13 cellular contexts compared by ENCODE assay signal in the genomic region with DNA sequence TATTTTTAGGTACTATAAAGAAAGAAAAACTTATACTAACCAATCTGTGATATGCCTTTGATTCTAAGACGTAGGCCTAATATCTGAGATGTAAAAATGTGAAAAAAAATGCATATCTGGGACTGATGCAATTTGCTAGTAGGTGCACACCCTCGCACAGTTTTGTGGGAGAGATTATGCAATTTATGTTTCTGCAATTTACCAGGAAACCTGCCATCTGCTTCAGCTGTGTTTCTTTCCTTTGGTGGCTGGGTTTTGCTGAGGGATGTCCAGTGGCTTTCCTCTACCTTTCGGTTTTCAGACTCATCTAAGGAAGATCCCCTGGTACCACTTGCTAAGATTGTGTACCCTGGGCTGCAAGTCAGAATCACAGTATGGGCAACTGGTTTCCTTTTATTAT.
DNase-seq lines count a peak whose midpoint lies in the region; ATAC-seq and TF ChIP-seq lines count a peak whose summit lies in the region.
"Had no signal": no experiment of that assay in that cellular context is flagged by ENCODE, and none has a peak within 500 bp of the region (broad histone marks: within the 10 kb centered on the region; RNA-seq: fewer than 3 reads in every experiment).

No MANE protein-coding gene starts in this region.

- H3K27me3 ChIP-seq in PC-9 (ENCODE audit: insufficient read depth, low read depth), result no peaks in the 10 kb centered on the region

- POLR2A ChIA-PET in PC-9 (lab: Charles Lee; ENCODE audit: unreplicated experiment), result no interaction called here

- H3K4me1 ChIP-seq in PC-9 (replicated peaks; ENCODE audit: insufficient read depth), result peaks cover 10% of the 10 kb centered on the region

- no peaks in the 10 kb centered on the region for H3K79me2 ChIP-seq in PC-9 (ENCODE audit: low read depth)

- no peak overlapping the region for H2AFZ ChIP-seq in PC-9

- DNase-seq in AG09319 (ENCODE audit: extremely low read depth, low read depth), result peak; percentile 44
- peak; percentile 69 for DNase-seq in HS-5 (ENCODE audit: low read depth)
- peak in 1 of 2 experiments; percentile 44 for DNase-seq in PC-9
- DNase-seq in fibroblast of villous mesenchyme (ENCODE audit: low read depth), result peak; percentile 86
- no peak for DNase-seq in iPS-NIHi7 (ENCODE audit: extremely low spot score)
- DNase-seq in HT-29 (ENCODE audit: low spot score), result no peak
- DNase-seq: activated CD4-positive, alpha-beta T cell treated with anti-CD3 and anti-CD28 coated beads for 48 hours; C1 segment of cervical spinal cord; MM.1S; mucosa of descending colon; T-cell had no signal

- CTCF ChIA-PET in PC-9 (lab: Charles Lee), result no interaction called here

- H3K4me3 ChIP-seq in PC-9 (no peak overlapping the region), fibroblast of villous mesenchyme (ENCODE audit: low read depth, low read length) (no peak overlapping the region)
- H3K4me3 ChIP-seq: mucosa of descending colon had no signal

- H3K4me2 ChIP-seq in PC-9, result 0 out of 2 replicates have a peak overlapping the region, but pooled peaks have one; percentile 3

- no peaks in the 10 kb centered on the region for H3K9me3 ChIP-seq in PC-9 (ENCODE audit: insufficient read depth, low read depth)
- H3K9me3 ChIP-seq: mucosa of descending colon had no signal

- no peaks in the 10 kb centered on the region for H4K20me1 ChIP-seq in PC-9 (ENCODE audit: insufficient read depth)

- intact Hi-C loops in PC-9 (cut with micrococcal nuclease; ENCODE audit: unreplicated experiment), result no loop called here

- peak overlapping the region; percentile 27 for H3K27ac ChIP-seq in PC-9

- TF ChIP-seq CTCF in AG09319 (IDR thresholded peaks at IDR 0.05; ENCODE audit: low read depth, low read length), result no peak
- no peak for TF ChIP-seq CTCF in PC-9 (conservative IDR thresholded peaks at IDR 0.05)
- TF ChIP-seq CTCF in fibroblast of villous mesenchyme (IDR thresholded peaks at IDR 0.05; ENCODE audit: insufficient read depth, low read depth, low read length), result no peak

- BruUV-seq in PC-9 (replicated peaks; lab: Mats Ljungman, UMichigan), result no TSS peak

- ATAC-seq in GM18867 (IDR thresholded peaks at IDR 0.05; ENCODE audit: unreplicated experiment), result no peak
- no peak for ATAC-seq in HG02970 (IDR thresholded peaks at IDR 0.05; ENCODE audit: low FRiP score, unreplicated experiment)
- ATAC-seq: mucosa of descending colon, T-cell had no signal

- no peaks in the 10 kb centered on the region for H3K9me2 ChIP-seq in PC-9 (ENCODE audit: insufficient read depth)

- H3F3A ChIP-seq in PC-9 (ENCODE audit: insufficient read depth, low read depth), result peaks cover 4% of the 10 kb centered on the region; the same call in 1 of the 2 replicates

- no peaks in the 10 kb centered on the region for H3K36me3 ChIP-seq in PC-9 (ENCODE audit: low read depth)

Comparison
In these comparisons a context has a peak if more than half of its experiments do, and no peak if none do; other contexts are left out.
1. DNase-seq: peak in AG09319 (single experiment), HS-5 (single experiment) and fibroblast of villous mesenchyme (single experiment); none in iPS-NIHi7 (single experiment) and HT-29 (single experiment).